ENCODE assay signal across 8 cellular contexts in genomic region chr7:141014523-141015395, GRCh38. TPM values are rescaled to one million over a fixed set of nuclear protein-coding genes. Genes with fewer than 3 reads are reported as not detected.
DNase-seq lines count a peak whose midpoint lies in the region; ATAC-seq and TF ChIP-seq lines count a peak whose summit lies in the region.

Gene MRPS33, minus strand, starts transcription at chr7:141014952. Its CDS starts 4,319 bp downstream, at chr7:141010633.

- peak within 1 kb of the TSS; percentile 100 for H3K4me3 Mint-ChIP-seq in CD8-positive, alpha-beta T cell
- H3K4me3 Mint-ChIP-seq in activated CD4-positive, alpha-beta memory T cell treated with anti-CD3 and anti-CD28 coated beads for 36 hours = peak within 1 kb of the TSS; percentile 98

- CTCF ChIA-PET in CD8-positive, alpha-beta T cell (lab: Charles Lee) = interaction anchor here (0.6 to 8.2 kb wide), 5 partner anchors 11 to 762 kb away, joined by 3 to 165 read pairs (median 4); partner anchors contain the start of gene SSBP1
- CTCF ChIA-PET in activated CD4-positive, alpha-beta memory T cell treated with anti-CD3 and anti-CD28 coated beads for 36 hours (lab: Charles Lee) = interaction anchor here (0.6 to 6.6 kb wide), 19 partner anchors 9 to 723 kb away, joined by 3 to 108 read pairs (median 4); partner anchors contain the start of gene SSBP1

- peaks cover 12% of the 10 kb centered on the region for H3K27me3 Mint-ChIP-seq in CD8-positive, alpha-beta T cell (ENCODE audit: low read depth)
- H3K27me3 Mint-ChIP-seq in activated CD4-positive, alpha-beta memory T cell treated with anti-CD3 and anti-CD28 coated beads for 36 hours = peaks cover 5% of the 10 kb centered on the region

- H3K36me3 ChIP-seq in CD8-positive, alpha-beta T cell (ENCODE audit: insufficient read depth, low read length) = no peaks in the 10 kb centered on the region
- H3K36me3 ChIP-seq in right lobe of liver = peaks cover 0 to 3% (median 1%) of the 10 kb centered on the region in 4 donors

- WGBS in right lobe of liver (ENCODE audit: insufficient coverage, low coverage, low lambda C conversion rate, missing lambda C conversion rate) = 0% methylated on average over 40 of the region's 47 CpGs

- TF ChIP-seq POLR2A in right lobe of liver (IDR thresholded peaks at IDR 0.05) = peak; percentile 82

- peaks cover 32% of the 10 kb centered on the region for H3K4me1 Mint-ChIP-seq in CD8-positive, alpha-beta T cell (ENCODE audit: low read depth)
- H3K4me1 Mint-ChIP-seq in activated CD4-positive, alpha-beta memory T cell treated with anti-CD3 and anti-CD28 coated beads for 36 hours (ENCODE audit: low read depth) = peaks cover 33% of the 10 kb centered on the region

- ATAC-seq in CD8-positive, alpha-beta T cell = peak; percentile 96
- peak; percentile 98 for ATAC-seq in GM19452 (IDR thresholded peaks at IDR 0.05; ENCODE audit: unreplicated experiment)
- peak; percentile 99 to 100 (median 99) for ATAC-seq in right lobe of liver

- peaks cover 17% of the 10 kb centered on the region for H3K4me1 ChIP-seq in CD8-positive, alpha-beta T cell (ENCODE audit: insufficient read depth, low read length)
- peaks cover 0 to 19% (median 5%) of the 10 kb centered on the region in 4 donors for H3K4me1 ChIP-seq in right lobe of liver

- peak; percentile 45 for TF ChIP-seq CTCF in CD8-positive, alpha-beta T cell (IDR thresholded peaks at IDR 0.05)
- peak; percentile 62 to 90 (median 80) for TF ChIP-seq CTCF in dorsolateral prefrontal cortex (IDR thresholded peaks at IDR 0.05 in 54 of 56, conservative IDR thresholded peaks at IDR 0.05 in 2 of 56; ENCODE audit: low read depth in 1 of 56, partially characterized antibody in 56 of 56)
- peak in 3 of 4 donors; percentile 44 to 68 (median 52) for TF ChIP-seq CTCF in right lobe of liver (IDR thresholded peaks at IDR 0.05)

- DNase-seq in CD8-positive, alpha-beta T cell = peak; percentile 88 to 96 (median 92)
- DNase-seq in HK-2 (ENCODE audit: unreplicated experiment) (peak; percentile 96), NCI-H82 treated with DMSO at 0.1 percent for 48 hours (lab: John Stamatoyannopoulos, UW; ENCODE audit: unreplicated experiment) (peak; percentile 96), dorsolateral prefrontal cortex (peak; percentile 88 to 98 (median 97)), right lobe of liver (peak; percentile 95 to 98 (median 97))
- DNase-seq in activated CD4-positive, alpha-beta memory T cell treated with anti-CD3 and anti-CD28 coated beads for 36 hours = peak; percentile 97
- peak; percentile 89 to 97 for DNase-seq in stimulated activated CD4-positive, alpha-beta T cell treated with anti-CD3 and anti-CD28 coated beads, Interleukin-4, amount 100 ng/mL, for 4 hours

- peak within 1 kb of the TSS; percentile 71 for H3K4me3 ChIP-seq in CD8-positive, alpha-beta T cell (ENCODE audit: low read depth, low read length)
- H3K4me3 ChIP-seq in dorsolateral prefrontal cortex = peak within 1 kb of the TSS; percentile 55 to 95 (median 78)
- peak within 1 kb of the TSS; percentile 63 to 79 (median 69) for H3K4me3 ChIP-seq in right lobe of liver

- H3K36me3 Mint-ChIP-seq in CD8-positive, alpha-beta T cell = peaks cover 20% of the 10 kb centered on the region
- peaks cover 5% of the 10 kb centered on the region for H3K36me3 Mint-ChIP-seq in activated CD4-positive, alpha-beta memory T cell treated with anti-CD3 and anti-CD28 coated beads for 36 hours

- no peaks in the 10 kb centered on the region for H3K27me3 ChIP-seq in CD8-positive, alpha-beta T cell (ENCODE audit: insufficient read depth, low read length)
- H3K27me3 ChIP-seq in dorsolateral prefrontal cortex (no peaks in the 10 kb centered on the region), right lobe of liver (no peaks in the 10 kb centered on the region)

- H3K9me3 Mint-ChIP-seq in CD8-positive, alpha-beta T cell = peaks cover 6% of the 10 kb centered on the region
- H3K9me3 Mint-ChIP-seq in activated CD4-positive, alpha-beta memory T cell treated with anti-CD3 and anti-CD28 coated beads for 36 hours = peaks cover 4% of the 10 kb centered on the region

- POLR2A ChIA-PET in CD8-positive, alpha-beta T cell (lab: Charles Lee) = interaction anchor here (0.5 to 2.9 kb wide), 13 partner anchors 8 to 1962 kb away, joined by 3 to 21 read pairs (median 5); partner anchors contain the start of genes ADCK2, AGK, BRAF and NDUFB2
- POLR2A ChIA-PET in activated CD4-positive, alpha-beta memory T cell treated with anti-CD3 and anti-CD28 coated beads for 36 hours (lab: Charles Lee) = interaction anchor here (0.6 to 3.1 kb wide), 10 partner anchors 39 to 544 kb away, joined by 3 to 22 read pairs (median 5); partner anchors contain the start of genes AGK and BRAF

- H3K27ac Mint-ChIP-seq in CD8-positive, alpha-beta T cell = peak within 1 kb of the TSS; percentile 100
- peak within 1 kb of the TSS; percentile 100 for H3K27ac Mint-ChIP-seq in activated CD4-positive, alpha-beta memory T cell treated with anti-CD3 and anti-CD28 coated beads for 36 hours

- H3K27ac ChIP-seq in CD8-positive, alpha-beta T cell (ENCODE audit: low read depth, low read length) = peak within 1 kb of the TSS; percentile 96
- H3K27ac ChIP-seq in dorsolateral prefrontal cortex (peak within 1 kb of the TSS; percentile 57 to 97 (median 91)), right lobe of liver (peak within 1 kb of the TSS; percentile 76 to 85 (median 81))

- intact Hi-C loops in CD8-positive, alpha-beta T cell (cut with DNase I, micrococcal nuclease) = loop anchor here (1.0 to 10.0 kb wide), 15 partner anchors 90 to 1670 kb away; partner anchors contain the start of genes AGK (in 2 of the 2), BRAF (in 2 of the 2), SLC37A3 (in 2 of the 2) and ADCK2 (in 1 of the 2)
- intact Hi-C loops in activated CD4-positive, alpha-beta memory T cell treated with anti-CD3 and anti-CD28 coated beads for 36 hours (cut with micrococcal nuclease) = loop anchor here (1.0 to 10.0 kb wide), 13 partner anchors 39 to 724 kb away; partner anchors contain the start of genes AGK, NDUFB2, RAB19 and SSBP1
- intact Hi-C loops in dorsolateral prefrontal cortex (cut with DNase I) = loop anchor here (2.0 to 10.0 kb wide), 9 partner anchors 58 to 638 kb away; partner anchors contain the start of genes AGK (in 1 of the 2), BRAF (in 1 of the 2), NDUFB2 (in 1 of the 2) and TMEM178B (in 1 of the 2)
- intact Hi-C loops in right lobe of liver (cut with DNase I) = loop anchor here (10.0 kb wide), 1 partner anchor 200 kb away; no protein-coding TSS in a partner anchor

- H3K9me3 ChIP-seq in CD8-positive, alpha-beta T cell (ENCODE audit: low read length) = no peaks in the 10 kb centered on the region
- H3K9me3 ChIP-seq in right lobe of liver = no peaks in the 10 kb centered on the region

RNA-seq across cellular contexts. Expression of gene MRPS33, which starts in this region (rescaled TPM):
- total RNA-seq in CD8-positive, alpha-beta T cell = 10 to 100 TPM; 17.4 to 19.9 TPM
- 10 to 100 TPM; 95.4 to 95.8 TPM for total RNA-seq in activated CD4-positive, alpha-beta memory T cell treated with anti-CD3 and anti-CD28 coated beads for 36 hours
- total RNA-seq in dorsolateral prefrontal cortex (10 to 100 TPM; 18.7 to 61.6 (median 43.0) TPM), right lobe of liver (10 to 100 TPM; 26.0 to 44.4 (median 31.1) TPM)

Comparison
In these comparisons a context has a peak if more than half of its experiments do, and no peak if none do; other contexts are left out.
1. Peak in every context shown above with its lines: DNase-seq, ATAC-seq, H3K4me3 ChIP-seq and H3K27ac ChIP-seq.